In the genomic region with DNA sequence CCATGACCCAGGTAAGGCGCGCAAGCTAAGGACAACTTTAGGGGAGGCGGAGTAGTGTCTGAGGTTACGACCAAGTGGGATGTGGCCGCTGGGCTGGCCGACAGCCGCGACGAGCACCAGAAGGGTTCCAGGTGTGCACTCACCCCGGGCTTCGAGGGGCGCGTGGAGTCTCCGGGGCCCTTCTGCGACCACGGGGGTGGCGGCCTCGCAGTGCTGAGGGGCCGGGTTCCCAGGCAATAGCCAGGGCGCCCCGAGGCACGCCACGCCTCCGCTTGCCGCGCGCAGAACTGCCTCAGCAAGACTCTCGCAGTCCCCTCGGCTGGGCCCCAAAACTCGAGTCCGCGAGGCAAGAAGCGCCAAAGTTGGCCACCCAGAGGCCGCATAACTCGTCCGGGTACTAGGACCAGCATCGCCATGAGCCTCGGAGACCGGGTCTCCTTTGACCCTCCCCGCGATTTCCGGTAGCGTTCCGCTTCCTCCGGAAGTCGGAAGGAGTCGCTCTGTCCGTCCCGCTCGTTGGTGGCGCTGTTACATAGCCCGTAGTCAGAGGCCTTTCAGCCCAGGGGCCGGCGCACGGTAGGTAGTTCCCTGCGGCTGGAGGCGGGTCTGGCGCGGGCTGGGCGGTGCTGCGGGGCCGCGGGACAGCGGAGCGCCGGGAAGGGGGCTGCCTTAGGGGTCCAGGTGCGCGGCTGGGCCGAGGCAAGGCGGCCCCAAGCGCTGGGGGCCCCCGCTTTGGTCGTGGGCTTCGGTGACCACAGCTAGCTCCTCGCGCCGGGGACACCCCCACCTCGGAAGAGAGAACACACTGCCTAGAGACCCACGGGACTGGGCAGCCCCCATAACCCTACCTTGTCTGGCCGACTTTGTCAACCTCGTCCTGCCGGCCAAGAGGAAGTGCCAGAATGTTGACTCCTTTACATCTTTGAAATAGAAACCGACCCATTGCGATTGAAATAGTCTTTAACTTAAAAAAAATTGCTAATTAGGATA, we compare ENCODE assay signal across 8 cellular contexts. TPM values are rescaled to one million over a fixed set of nuclear protein-coding genes. Genes with fewer than 3 reads are reported as not detected.
DNase-seq lines count a peak whose midpoint lies in the region; ATAC-seq and TF ChIP-seq lines count a peak whose summit lies in the region.

Gene ADPRM, plus strand, starts transcription at position 503 of the 990 bp plus-strand sequence. CDS start 7,333 bp downstream, outside the sequence.
Gene SCO1, minus strand, starts transcription at position 442 of the 990 bp plus-strand sequence. Its CDS starts 26 bp downstream, at position 416.

- peaks cover 9% of the 10 kb centered on the region; the same call in 1 of the 2 replicates for H4K20me1 ChIP-seq in SK-N-SH (ENCODE audit: insufficient read depth)

- H3K4me1 ChIP-seq in SK-N-SH (ENCODE audit: control insufficient read depth in 1 of 2, insufficient read depth in 2 of 2, low read depth in 1 of 2, low read length in 1 of 2), result peaks cover 7 to 8% of the 10 kb centered on the region in 2 experiments; a peak in 3 of 4 replicates

- TF ChIP-seq EP300 in SK-N-SH (IDR thresholded peaks at IDR 0.05; ENCODE audit: borderline replicate concordance in 1 of 2, low read depth in 1 of 2, low read length in 1 of 2), result no peak

- H3K27ac ChIP-seq in SK-N-SH (ENCODE audit: low read depth in 2 of 2, low read length in 1 of 2), result peak within 1 kb of the TSS; percentile 93 to 94
- peak within 1 kb of the TSS; percentile 48 for H3K27ac ChIP-seq in temporal lobe (ENCODE audit: low read depth, low read length)

- H3K9ac ChIP-seq in SK-N-SH, result peak within 1 kb of the TSS; percentile 85

- H3K27me3 Mint-ChIP-seq in HFFc6 (ENCODE audit: insufficient read depth), result no peaks in the 10 kb centered on the region

- peak; percentile 94 for DNase-seq in GM10248 (ENCODE audit: extremely low spot score)
- DNase-seq in HFFc6, result peak; percentile 92
- peak; percentile 86 for DNase-seq in NAMALWA (ENCODE audit: low spot score)
- DNase-seq in SK-N-SH, result peak; percentile 95
- peak; percentile 85 to 91 for DNase-seq in activated naive CD4-positive, alpha-beta T cell treated with anti-CD3 and anti-CD28 coated beads, Interleukin-2, amount 50 U/mL, for 72 hours (ENCODE audit: low spot score in 2 of 2)
- DNase-seq in glomerular endothelial cell (ENCODE audit: extremely low read depth, low read depth, low spot score), result peak; percentile 45
- DNase-seq in occipital lobe (lab: John Stamatoyannopoulos, UW), result peak; percentile 93

- CTCF ChIA-PET in GM10248 (lab: Yijun Ruan, JAX), result interaction anchor here (1.0 to 5.5 kb wide), 3 partner anchors 13 to 65 kb away, joined by 3 to 31 read pairs (median 4); no protein-coding TSS in a partner anchor
- CTCF ChIA-PET in SK-N-SH (lab: Yijun Ruan, JAX), result interaction anchor here (1.0 to 2.1 kb wide), 7 partner anchors 33 to 947 kb away, joined by 3 to 10 read pairs (median 5); partner anchors contain the start of gene TMEM220

- POLR2A ChIA-PET in GM10248 (lab: Yijun Ruan, JAX) (interaction anchor here (0.6 kb wide), 1 partner anchor 14 kb away, joined by 3 read pairs; no protein-coding TSS in a partner anchor), SK-N-SH (lab: Yijun Ruan, JAX) (no interaction called here)

- H3K4me3 Mint-ChIP-seq in HFFc6, result peak within 1 kb of the TSS; percentile 91

- peak; percentile 98 for ATAC-seq in activated naive CD4-positive, alpha-beta T cell treated with anti-CD3 and anti-CD28 coated beads, Interleukin-2, amount 50 U/mL, for 72 hours

- peaks cover 91% of the 10 kb centered on the region for H3K79me2 ChIP-seq in SK-N-SH (ENCODE audit: insufficient read depth)

- H2AFZ ChIP-seq in SK-N-SH (ENCODE audit: low read depth), result peak within 1 kb of the TSS; percentile 90

- TF ChIP-seq CTCF in GM10248 (IDR thresholded peaks at IDR 0.05; ENCODE audit: control extremely low read depth, extremely low read depth, low read depth, missing control alignments), result peak; percentile 51
- TF ChIP-seq CTCF in HFFc6 (IDR thresholded peaks at IDR 0.05), result peak; percentile 76
- TF ChIP-seq CTCF in SK-N-SH (IDR thresholded peaks at IDR 0.05), result peak; percentile 47

- no peaks in the 10 kb centered on the region for H3K27me3 ChIP-seq in SK-N-SH (ENCODE audit: insufficient read depth)

- peak within 1 kb of the TSS; percentile 76 for H3K4me2 ChIP-seq in SK-N-SH

- peaks cover 29 to 34% of the 10 kb centered on the region in 2 experiments for H3K36me3 ChIP-seq in SK-N-SH (replicated peaks in 1 of 2; ENCODE audit: control insufficient read depth in 1 of 2, insufficient read depth in 2 of 2, low read length in 1 of 2)

- no peaks in the 10 kb centered on the region for H3K9me3 ChIP-seq in SK-N-SH

- no peaks in the 10 kb centered on the region for H3K9me3 Mint-ChIP-seq in HFFc6
- no peaks in the 10 kb centered on the region for H3K9me3 Mint-ChIP-seq in activated naive CD4-positive, alpha-beta T cell treated with anti-CD3 and anti-CD28 coated beads, Interleukin-2, amount 50 U/mL, for 72 hours

- under 1% methylated on average over 20 of the region's 84 CpGs for WGBS in SK-N-SH (ENCODE audit: low lambda C conversion rate)

- peaks cover 43% of the 10 kb centered on the region for H3K4me1 Mint-ChIP-seq in HFFc6 (ENCODE audit: low read depth)

- H3K27ac Mint-ChIP-seq in HFFc6, result peak within 1 kb of the TSS; percentile 92
- H3K27ac Mint-ChIP-seq in activated naive CD4-positive, alpha-beta T cell treated with anti-CD3 and anti-CD28 coated beads, Interleukin-2, amount 50 U/mL, for 72 hours, result peak within 1 kb of the TSS; percentile 91 to 94

- peak within 1 kb of the TSS; percentile 76 to 99 for H3K4me3 ChIP-seq in SK-N-SH (ENCODE audit: low read depth in 2 of 2, low read length in 1 of 2)

- no peak; the same call in 1 of the 2 replicates for TF ChIP-seq RAD21 in SK-N-SH (IDR thresholded peaks at IDR 0.05; ENCODE audit: low read length)

- no peaks in the 10 kb centered on the region for H3K9me2 ChIP-seq in SK-N-SH

- H3F3A ChIP-seq in SK-N-SH (replicated peaks; ENCODE audit: insufficient read depth), result peaks cover 7% of the 10 kb centered on the region

- H3K36me3 Mint-ChIP-seq in HFFc6 (ENCODE audit: low read depth), result peaks cover 20% of the 10 kb centered on the region
- H3K36me3 Mint-ChIP-seq in activated naive CD4-positive, alpha-beta T cell treated with anti-CD3 and anti-CD28 coated beads, Interleukin-2, amount 50 U/mL, for 72 hours, result peaks cover 22 to 33% of the 10 kb centered on the region in 2 donors

TF ChIP-seq in SK-N-SH, 30 proteins besides CTCF, POLR2A, EP300 and RAD21 (continues in another document):
- TF ChIP-seq FOXM1 (IDR thresholded peaks at IDR 0.05; ENCODE audit: low read depth) (no peak), GATA2 (CRISPR knock-in tag; IDR thresholded peaks at IDR 0.05) (no peak), TCF12 (IDR thresholded peaks at IDR 0.05) (peak; percentile 3; the same call in 1 of the 2 replicates), FOSL2 (IDR thresholded peaks at IDR 0.05; ENCODE audit: borderline replicate concordance, low read depth) (peak; percentile 53; the same call in 1 of the 2 replicates), MXI1 (IDR thresholded peaks at IDR 0.05; ENCODE audit: low read depth, low read length) (peak; percentile 86), POLR2AphosphoS5 (IDR thresholded peaks at IDR 0.05; ENCODE audit: low read depth, low read length) (peak; percentile 90), EZH2phosphoT487 (IDR thresholded peaks at IDR 0.05; ENCODE audit: borderline replicate concordance, low read depth) (no peak), ELF1 (IDR thresholded peaks at IDR 0.05) (peak; percentile 86), REST (IDR thresholded peaks at IDR 0.05; ENCODE audit: low read depth, low read length) (no peak), RCOR1 (IDR thresholded peaks at IDR 0.05; ENCODE audit: low read length) (no peak), NFIC (IDR thresholded peaks at IDR 0.05; ENCODE audit: borderline replicate concordance) (peak; percentile 58)

RNA-seq across cellular contexts. Expression of gene ADPRM, which starts in this region (rescaled TPM):
- 10 to 100 TPM in 1 of 6 experiments, 1 to 10 TPM in 5; 5.9 to 10.9 (median 7.1) TPM for total RNA-seq in HFFc6 (2021; fragmentation: NEBNext Ultra II Directional; extraction: Animal tissue kit (Norgen Biotek cat#: 25700))
- 7.6 and 10.8 TPM in 2 replicates for polyA plus RNA-seq in SK-N-SH (2012; rRNA removed)
- polyA plus RNA-seq in SK-N-SH (2012; cell fraction: cytosol; rRNA removed), result 11.5 and 15.3 TPM in 2 replicates
- polyA plus RNA-seq in SK-N-SH (2012; cell fraction: nucleus; rRNA removed), result 2.8 and 6.3 TPM in 2 replicates
- 10 to 100 TPM; 10.0 to 11.5 TPM for total RNA-seq in activated naive CD4-positive, alpha-beta T cell treated with anti-CD3 and anti-CD28 coated beads, Interleukin-2, amount 50 U/mL, for 72 hours
- total RNA-seq in glomerular endothelial cell (5.9 and 10.3 TPM in 2 replicates), occipital lobe (19.8 TPM), temporal lobe (19.7 TPM)

RNA-seq across cellular contexts. Expression of gene SCO1, which starts in this region (rescaled TPM):
- total RNA-seq in HFFc6 (2021; fragmentation: NEBNext Ultra II Directional; extraction: Animal tissue kit (Norgen Biotek cat#: 25700)), result 10 to 100 TPM; 30.7 to 41.4 (median 33.5) TPM
- 28.6 and 32.7 TPM in 2 replicates for polyA plus RNA-seq in SK-N-SH (2012; rRNA removed)
- polyA plus RNA-seq in SK-N-SH (2012; cell fraction: cytosol; rRNA removed), result 32.0 and 37.7 TPM in 2 replicates
- polyA plus RNA-seq in SK-N-SH (2012; cell fraction: nucleus; rRNA removed), result 30.1 and 30.7 TPM in 2 replicates
- 10 to 100 TPM; 28.1 to 36.3 TPM for total RNA-seq in activated naive CD4-positive, alpha-beta T cell treated with anti-CD3 and anti-CD28 coated beads, Interleukin-2, amount 50 U/mL, for 72 hours
- 21.2 and 27.1 TPM in 2 replicates for total RNA-seq in glomerular endothelial cell
- 8.4 TPM for total RNA-seq in occipital lobe
- total RNA-seq in temporal lobe, result 7.6 TPM

Comparison
In these comparisons a context has a peak if more than half of its experiments do, and no peak if none do; other contexts are left out.
1. Peak in every context shown above with its lines: DNase-seq, ATAC-seq, H3K4me3 ChIP-seq and H3K27ac ChIP-seq.
2. DNase-seq: peak in every context shown above with its lines; median percentile 95 in SK-N-SH; 94 in GM10248; 93 in occipital lobe; 92 in HFFc6; 88 in activated naive CD4-positive, alpha-beta T cell treated with anti-CD3 and anti-CD28 coated beads, Interleukin-2, amount 50 U/mL, for 72 hours; 86 in NAMALWA; 45 in glomerular endothelial cell.